ENCODE assay signal across 9 cellular contexts in genomic region chr13:30308548-30308947, GRCh38. TPM values are rescaled to one million over a fixed set of nuclear protein-coding genes. Genes with fewer than 3 reads are reported as not detected.
DNase-seq lines count a peak whose midpoint lies in the region; ATAC-seq and TF ChIP-seq lines count a peak whose summit lies in the region.
"Had no signal": no experiment of that assay in that cellular context is flagged by ENCODE, and none has a peak within 500 bp of the region (broad histone marks: within the 10 kb centered on the region; RNA-seq: fewer than 3 reads in every experiment).

No MANE protein-coding gene starts in this region.

- peak; percentile 27 for DNase-seq in activated CD4-positive, alpha-beta T cell treated with anti-CD3 and anti-CD28 coated beads for 48 hours
- no peak for DNase-seq in activated CD4-positive, alpha-beta T cell treated with anti-CD3 and anti-CD28 coated beads, Interleukin-2, amount 50 U/mL, for 1 hour
- DNase-seq in NB4 (ENCODE audit: low read depth) (peak; percentile 75), mammary epithelial cell (no peak), renal cortical epithelial cell (ENCODE audit: low read depth) (peak; percentile 46), NCI-H345 (lab: John Stamatoyannopoulos, UW) (no peak), SW 1271 (lab: John Stamatoyannopoulos, UW) (no peak), omental fat pad (ENCODE audit: low spot score) (no peak)
- DNase-seq: C1 segment of cervical spinal cord had no signal

- in situ Hi-C loops in mammary epithelial cell (cut with MboI; ENCODE audit: low sequenced_read_pairs in 2 of 2) = no loop called here

- 89% methylated on average over 4 of the region's 4 CpGs for WGBS in mammary epithelial cell (ENCODE audit: low coverage, missing lambda C conversion rate)

- TF ChIP-seq POLR2A in NB4 (IDR thresholded peaks at IDR 0.05; ENCODE audit: extremely low read depth, insufficient read length) = no peak

- no peaks in the 10 kb centered on the region for H3K27me3 ChIP-seq in mammary epithelial cell (ENCODE audit: insufficient read depth, low read length)

- dilution Hi-C loops in mammary epithelial cell (cut with HindIII; ENCODE audit: low sequenced_read_pairs) = no loop called here

- intact Hi-C loops in mammary epithelial cell (cut with micrococcal nuclease) = no loop called here

- no peak for ATAC-seq in omental fat pad (ENCODE audit: low FRiP score)

- no peak overlapping the region for H2AFZ ChIP-seq in mammary epithelial cell (ENCODE audit: low read depth, low read length)

- peak overlapping the region; percentile 94 for H3K4me2 ChIP-seq in mammary epithelial cell (ENCODE audit: insufficient read depth, low read depth, low read length)

- BruUV-seq in mammary epithelial cell (replicated peaks; lab: Mats Ljungman, UMichigan) = no TSS peak

- peaks cover 27% of the 10 kb centered on the region for H3K4me1 ChIP-seq in mammary epithelial cell (ENCODE audit: insufficient read depth, low read length)

- no peak for TF ChIP-seq CTCF in NB4 (IDR thresholded peaks at IDR 0.05; ENCODE audit: low read depth, low read length)
- no peak for TF ChIP-seq CTCF in mammary epithelial cell (conservative IDR thresholded peaks at IDR 0.05 in 1 of 2, IDR thresholded peaks at IDR 0.05 in 1 of 2; ENCODE audit: extremely low read depth in 1 of 2, insufficient read depth in 1 of 2, low read depth in 1 of 2, low read length in 2 of 2)
- no peak for TF ChIP-seq CTCF in omental fat pad (IDR thresholded peaks at IDR 0.05)

- no peak overlapping the region for H3K27ac ChIP-seq in mammary epithelial cell (ENCODE audit: insufficient read depth, low read depth, low read length)

- peaks cover 36% of the 10 kb centered on the region for H3K79me2 ChIP-seq in mammary epithelial cell (ENCODE audit: insufficient read depth, low read length)

- H3K36me3 ChIP-seq in mammary epithelial cell (ENCODE audit: insufficient read depth, low read length) = no peaks in the 10 kb centered on the region

- H4K20me1 ChIP-seq in mammary epithelial cell (ENCODE audit: insufficient read depth, low read length) = no peaks in the 10 kb centered on the region

- H3K9me3 ChIP-seq in mammary epithelial cell (replicated peaks; ENCODE audit: insufficient read depth, low read length) = no peaks in the 10 kb centered on the region

- CTCF ChIA-PET in mammary epithelial cell (lab: Charles Lee; ENCODE audit: low non-redundant PET) = no interaction called here

- no peak overlapping the region for H3K4me3 ChIP-seq in NB4 (ENCODE audit: low read depth, low read length)
- no peak overlapping the region for H3K4me3 ChIP-seq in mammary epithelial cell (replicated peaks in 1 of 3; ENCODE audit: insufficient read depth in 1 of 3, low read depth in 2 of 3, low read length in 3 of 3)

- H3K9ac ChIP-seq in mammary epithelial cell (ENCODE audit: insufficient read depth, low read length) = no peak overlapping the region

RNA-seq across cellular contexts. Expression of gene KATNAL1, which starts 1.2 kb away (rescaled TPM):
- total RNA-seq in mammary epithelial cell (10 to 100 TPM; 21.7 to 23.0 TPM), renal cortical epithelial cell (21.5 and 36.3 TPM in 2 replicates), omental fat pad (10 to 100 TPM in 3 of 4 donors, 1 to 10 TPM in 1; 8.9 to 27.6 (median 21.4) TPM)
- 8.7 TPM for polyA plus RNA-seq in mammary epithelial cell
- 5.0 TPM for polyA minus RNA-seq in mammary epithelial cell

Comparison
In these comparisons a context has a peak if more than half of its experiments do, and no peak if none do; other contexts are left out.
1. DNase-seq: peak in activated CD4-positive, alpha-beta T cell treated with anti-CD3 and anti-CD28 coated beads for 48 hours (single experiment), NB4 (single experiment) and renal cortical epithelial cell (single experiment); none in activated CD4-positive, alpha-beta T cell treated with anti-CD3 and anti-CD28 coated beads, Interleukin-2, amount 50 U/mL, for 1 hour (single experiment), mammary epithelial cell (single experiment), NCI-H345 (single experiment), SW 1271 (0 of 2) and omental fat pad (single experiment).